In genomic region chrX:152824841-152825374, GRCh38 we compare ENCODE assay signal across 21 cellular contexts. TPM values are rescaled to one million over a fixed set of nuclear protein-coding genes. Genes with fewer than 3 reads are reported as not detected.
DNase-seq lines count a peak whose midpoint lies in the region; FAIRE-seq and TF ChIP-seq lines count a peak whose summit lies in the region.
"Had no signal": no experiment of that assay in that cellular context is flagged by ENCODE, and none has a peak within 500 bp of the region (broad histone marks: within the 10 kb centered on the region; RNA-seq: fewer than 3 reads in every experiment).

No MANE protein-coding gene starts in this region.

- H3K79me2 ChIP-seq in endothelial cell of umbilical vein (ENCODE audit: control insufficient read depth, insufficient read depth, low read length): no peaks in the 10 kb centered on the region
- no peaks in the 10 kb centered on the region for H3K79me2 ChIP-seq in hepatocyte

- FAIRE-seq in endothelial cell of umbilical vein (lab: Jason Lieb, UNC): peak; percentile 74

- no peak overlapping the region for H3K4me3 ChIP-seq in endothelial cell of umbilical vein (replicated peaks in 1 of 3; ENCODE audit: insufficient read depth in 1 of 3, low read depth in 1 of 3, low read length in 3 of 3)
- no peak overlapping the region for H3K4me3 ChIP-seq in hepatocyte
- no peak overlapping the region for H3K4me3 ChIP-seq in dorsolateral prefrontal cortex
- H3K4me3 ChIP-seq: A549 had no signal

- H3K36me3 ChIP-seq in endothelial cell of umbilical vein (ENCODE audit: control insufficient read depth in 2 of 2, extremely low read depth in 1 of 2, insufficient read depth in 2 of 2, low read length in 2 of 2): no peaks in the 10 kb centered on the region
- no peaks in the 10 kb centered on the region for H3K36me3 ChIP-seq in hepatocyte (replicated peaks; ENCODE audit: insufficient read depth, low read depth)

- H3K27ac ChIP-seq in endothelial cell of umbilical vein (ENCODE audit: insufficient read depth, low read depth, low read length): no peak overlapping the region
- no peak overlapping the region for H3K27ac ChIP-seq in hepatocyte
- no peak overlapping the region for H3K27ac ChIP-seq in dorsolateral prefrontal cortex
- H3K27ac ChIP-seq: A549 had no signal

- peaks cover 6% of the 10 kb centered on the region for H3K4me1 ChIP-seq in endothelial cell of umbilical vein (ENCODE audit: control insufficient read depth, extremely low read depth, insufficient read depth, low read length)
- no peaks in the 10 kb centered on the region for H3K4me1 ChIP-seq in hepatocyte (ENCODE audit: insufficient read depth)
- H3K4me1 ChIP-seq: A549, Caco-2 had no signal

- CTCF ChIA-PET in endothelial cell of umbilical vein (lab: Charles Lee): no interaction called here

- no peak overlapping the region for H3K4me2 ChIP-seq in endothelial cell of umbilical vein (ENCODE audit: insufficient read depth, low read length)
- no peak overlapping the region for H3K4me2 ChIP-seq in hepatocyte
- H3K4me2 ChIP-seq: A549 had no signal

- H3K9me1 ChIP-seq in endothelial cell of umbilical vein (replicated peaks; ENCODE audit: control insufficient read depth, extremely low read depth, insufficient read depth, low read length): no peaks in the 10 kb centered on the region

- H3K27me3 ChIP-seq in endothelial cell of umbilical vein (ENCODE audit: control insufficient read depth in 2 of 2, insufficient read depth in 2 of 2, low read length in 2 of 2) (peaks cover 1 to 3% of the 10 kb centered on the region in 2 experiments), hepatocyte (no peaks in the 10 kb centered on the region), dorsolateral prefrontal cortex (peaks cover 0 to 59% (median 21%) of the 10 kb centered on the region in 45 donors)

- TF ChIP-seq POLR2A in endothelial cell of umbilical vein (IDR thresholded peaks at IDR 0.05; ENCODE audit: low read depth, low read length): no peak

- dilution Hi-C loops in endothelial cell of umbilical vein (cut with MboI; ENCODE audit: extremely low pct_ligation_motif_present, low sequenced_read_pairs): no loop called here

- H3K9ac ChIP-seq in endothelial cell of umbilical vein (replicated peaks; ENCODE audit: extremely low read depth, insufficient read depth, low read length): no peak overlapping the region

- WGBS in hepatocyte (ENCODE audit: low lambda C conversion rate, missing lambda C conversion rate): 55% methylated on average over 7 of the region's 7 CpGs

- H3K9me2 ChIP-seq in hepatocyte (replicated peaks; ENCODE audit: insufficient read depth): no peaks in the 10 kb centered on the region

- H2AFZ ChIP-seq in endothelial cell of umbilical vein (ENCODE audit: low read depth, low read length): no peak overlapping the region
- H2AFZ ChIP-seq in hepatocyte: no peak overlapping the region

- BruUV-seq in endothelial cell of umbilical vein (replicated peaks; lab: Mats Ljungman, UMichigan): no TSS peak

- peak; percentile 67 for DNase-seq in ELR (ENCODE audit: low read depth)
- DNase-seq in M059J (ENCODE audit: low read depth): peak; percentile 52
- no peak for DNase-seq in endothelial cell of umbilical vein (ENCODE audit: low read depth, low spot score)
- peak; percentile 34 for DNase-seq in hepatocyte (ENCODE audit: low spot score)
- no peak for DNase-seq in NAMALWA (ENCODE audit: low spot score)
- DNase-seq in activated effector memory CD4-positive, alpha-beta T cell treated with Interleukin-2 at 50 U/mL for 16 hours: no peak
- no peak for DNase-seq in dorsolateral prefrontal cortex
- DNase-seq: Caco-2; CD4-positive, alpha-beta T cell; DMS153; H7; MV-4-11; NCI-H1417; NCI-H187 treated with DMSO at 0.1 percent for 48 hours; NCI-H2227 treated with DMSO at 0.1 percent for 48 hours; NCI-H510A treated with DMSO at 0.1 percent for 48 hours; NCI-H774; SHP77 treated with DMSO at 0.1 percent for 48 hours had no signal

- H4K20me1 ChIP-seq in endothelial cell of umbilical vein (replicated peaks; ENCODE audit: control insufficient read depth, extremely low read depth, insufficient read depth, low read length) (no peaks in the 10 kb centered on the region), hepatocyte (ENCODE audit: insufficient read depth, poor library complexity, severe bottlenecking) (no peaks in the 10 kb centered on the region)

- intact Hi-C loops in endothelial cell of umbilical vein (cut with micrococcal nuclease): no loop called here
- intact Hi-C loops in dorsolateral prefrontal cortex (cut with DNase I): no loop called here

- TF ChIP-seq CTCF in endothelial cell of umbilical vein (IDR thresholded peaks at IDR 0.05; ENCODE audit: extremely low read depth in 1 of 2, insufficient read depth in 1 of 2, low read depth in 1 of 2, low read length in 2 of 2) (no peak), hepatocyte (IDR thresholded peaks at IDR 0.05; ENCODE audit: poor library complexity) (no peak), dorsolateral prefrontal cortex (IDR thresholded peaks at IDR 0.05 in 54 of 56, conservative IDR thresholded peaks at IDR 0.05 in 2 of 56; ENCODE audit: low read depth in 1 of 56, partially characterized antibody in 56 of 56) (no peak)

- H3K9me3 ChIP-seq in endothelial cell of umbilical vein (replicated peaks; ENCODE audit: control insufficient read depth, insufficient read depth, low read length) (no peaks in the 10 kb centered on the region), hepatocyte (ENCODE audit: low read depth) (no peaks in the 10 kb centered on the region)
- H3K9me3 ChIP-seq: A549, Caco-2 had no signal

- POLR2A ChIA-PET in endothelial cell of umbilical vein (lab: Charles Lee): no interaction called here

TF ChIP-seq in endothelial cell of umbilical vein, 7 proteins besides CTCF, POLR2A, EP300 and RAD21:
- TF ChIP-seq MYC (IDR thresholded peaks at IDR 0.05; ENCODE audit: low read depth, low read length) (no peak), GATA2 (IDR thresholded peaks at IDR 0.05; ENCODE audit: insufficient read depth, insufficient read length, low read depth, low read length) (no peak), EZH2 (IDR thresholded peaks at IDR 0.05; ENCODE audit: borderline replicate concordance, low read depth, low read length, severe bottlenecking) (no peak), JUN (IDR thresholded peaks at IDR 0.05; ENCODE audit: borderline replicate concordance, insufficient read depth, insufficient read length, low read depth) (no peak), MAX (IDR thresholded peaks at IDR 0.05; ENCODE audit: insufficient read depth, insufficient read length) (no peak), POLR2AphosphoS5 (IDR thresholded peaks at IDR 0.05; ENCODE audit: insufficient read depth, low read depth, low read length) (no peak), FOS (IDR thresholded peaks at IDR 0.05; ENCODE audit: borderline replicate concordance, insufficient read depth, low read length) (no peak)
TF ChIP-seq in endothelial cell of umbilical vein: peak in this region for 0.

RNA-seq across cellular contexts. Expression of gene CETN2, which starts 5.6 kb away (rescaled TPM):
- 123 and 144 TPM in 2 replicates for total RNA-seq in M059J (2014; rRNA removed; shearing (Covaris generic))
- 28.2 and 28.6 TPM in 2 replicates for total RNA-seq in endothelial cell of umbilical vein
- polyA plus RNA-seq in endothelial cell of umbilical vein: 15.1 and 15.4 TPM in 2 replicates
- 24.5 and 26.1 TPM in 2 replicates for polyA plus RNA-seq in endothelial cell of umbilical vein (2011; cell fraction: cytosol; rRNA removed)
- 10.3 and 12.5 TPM in 2 replicates for polyA plus RNA-seq in endothelial cell of umbilical vein (2011; cell fraction: nucleus; rRNA removed)
- polyA plus RNA-seq in endothelial cell of umbilical vein (2012): 52.2 and 60.0 TPM in 2 replicates
- 7.9 and 9.6 TPM in 2 replicates for polyA minus RNA-seq in endothelial cell of umbilical vein
- 6.2 TPM for polyA minus RNA-seq in endothelial cell of umbilical vein (2011; cell fraction: cytosol; rRNA and poly(A)+ RNA removed)
- 2.4 and 3.3 TPM in 2 replicates for polyA minus RNA-seq in endothelial cell of umbilical vein (2011; cell fraction: nucleus; rRNA and poly(A)+ RNA removed)
- total RNA-seq in hepatocyte: 43.7 and 44.8 TPM in 2 replicates
- polyA plus RNA-seq in hepatocyte: 45.5 and 46.0 TPM in 2 replicates
- total RNA-seq in dorsolateral prefrontal cortex: 10 to 100 TPM; 19.4 to 43.5 (median 31.8) TPM

RNA-seq across cellular contexts. Expression of gene NSDHL, which starts 6.0 kb away (rescaled TPM):
- 29.9 and 35.0 TPM in 2 replicates for total RNA-seq in M059J (2014; rRNA removed; shearing (Covaris generic))
- total RNA-seq in endothelial cell of umbilical vein (40.0 and 43.4 TPM in 2 replicates), hepatocyte (46.2 and 56.7 TPM in 2 replicates), dorsolateral prefrontal cortex (10 to 100 TPM in 119 of 120 experiments, 1 to 10 TPM in 1; 6.2 to 24.5 (median 15.9) TPM)
- polyA plus RNA-seq in endothelial cell of umbilical vein (43.7 and 44.5 TPM in 2 replicates), hepatocyte (47.8 and 62.9 TPM in 2 replicates)
- 37.3 and 43.2 TPM in 2 replicates for polyA plus RNA-seq in endothelial cell of umbilical vein (2011; cell fraction: cytosol; rRNA removed)
- polyA plus RNA-seq in endothelial cell of umbilical vein (2011; cell fraction: nucleus; rRNA removed): 23.4 and 25.7 TPM in 2 replicates
- 32.2 and 39.5 TPM in 2 replicates for polyA plus RNA-seq in endothelial cell of umbilical vein (2012)
- polyA minus RNA-seq in endothelial cell of umbilical vein: 26.0 and 29.3 TPM in 2 replicates
- polyA minus RNA-seq in endothelial cell of umbilical vein (2011; cell fraction: cytosol; rRNA and poly(A)+ RNA removed): 11.2 TPM
- polyA minus RNA-seq in endothelial cell of umbilical vein (2011; cell fraction: nucleus; rRNA and poly(A)+ RNA removed): 6.0 and 6.5 TPM in 2 replicates

RNA-seq across cellular contexts. Expression of gene MAGEA6, which starts 55.4 kb away (rescaled TPM):
- 23.7 and 25.3 TPM in 2 replicates for total RNA-seq in M059J (2014; rRNA removed; shearing (Covaris generic))
- not detected in 2 replicates for total RNA-seq in endothelial cell of umbilical vein
- polyA plus RNA-seq in endothelial cell of umbilical vein: not detected in 2 replicates
- polyA plus RNA-seq in endothelial cell of umbilical vein (2011; cell fraction: cytosol; rRNA removed): not detected in 2 replicates
- not detected in 2 replicates for polyA plus RNA-seq in endothelial cell of umbilical vein (2011; cell fraction: nucleus; rRNA removed)
- not detected in 2 replicates for polyA plus RNA-seq in endothelial cell of umbilical vein (2012)
- polyA minus RNA-seq in endothelial cell of umbilical vein: 0.34 and 1.8 TPM in 2 replicates
- polyA minus RNA-seq in endothelial cell of umbilical vein (2011; cell fraction: cytosol; rRNA and poly(A)+ RNA removed): 5.5 TPM
- not detected in 2 replicates for polyA minus RNA-seq in endothelial cell of umbilical vein (2011; cell fraction: nucleus; rRNA and poly(A)+ RNA removed)
- not detected in 2 replicates for total RNA-seq in hepatocyte
- 0.45 TPM in 1 of 2 replicates, not detected in the other for polyA plus RNA-seq in hepatocyte
- total RNA-seq in dorsolateral prefrontal cortex: not detected
- total RNA-seq: Caco-2; CD4-positive, alpha-beta T cell; H7; OCI-LY7 had no signal
- polyA plus RNA-seq: BJ had no signal

Comparison
In these comparisons a context has a peak if more than half of its experiments do, and no peak if none do; other contexts are left out.
1. DNase-seq: peak in ELR (single experiment), M059J (single experiment) and hepatocyte (single experiment); none in endothelial cell of umbilical vein (single experiment), NAMALWA (single experiment), activated effector memory CD4-positive, alpha-beta T cell treated with Interleukin-2 at 50 U/mL for 16 hours (single experiment) and dorsolateral prefrontal cortex (0 of 10).
2. RNA of gene MAGEA6, which starts 55.4 kb away (total RNA-seq): 23.7 to 25.3 TPM in M059J; not detected in endothelial cell of umbilical vein, not detected in hepatocyte and not detected in dorsolateral prefrontal cortex; every median in the first group is over 10 times any median in the second.